Comparison of ENCODE assay signal across 8 cellular contexts in the genomic region with DNA sequence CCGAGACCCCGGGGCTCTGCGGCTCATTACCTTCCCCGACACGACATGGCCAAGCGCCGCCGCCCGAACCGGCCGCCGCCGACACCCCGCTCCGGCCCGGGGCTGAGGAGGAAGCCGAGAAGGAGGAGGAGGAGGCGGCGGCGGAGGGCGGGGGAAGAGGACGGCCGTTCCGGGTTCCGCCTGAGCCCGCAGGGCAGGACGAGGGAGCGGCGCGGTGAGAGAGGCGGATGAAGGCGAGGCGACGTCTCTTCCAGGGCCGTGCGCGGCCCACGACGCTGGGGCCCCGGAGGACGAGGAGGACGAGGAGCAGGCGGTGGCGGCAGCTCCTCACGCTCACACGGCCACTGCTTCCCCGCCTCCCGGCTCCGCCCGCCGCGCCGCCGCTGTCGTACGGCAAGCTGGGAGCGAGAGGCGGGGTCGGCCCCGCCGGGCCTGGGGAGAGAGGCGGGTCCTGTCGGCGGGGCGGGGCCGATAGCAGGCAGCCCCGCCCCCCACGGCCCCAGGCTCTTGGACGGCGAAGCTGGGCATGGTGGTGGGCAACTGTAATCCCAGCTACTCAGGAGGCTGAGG. TPM values are rescaled to one million over a fixed set of nuclear protein-coding genes. Genes with fewer than 3 reads are reported as not detected.
A peak's percentile ranks its signal among the peaks of the same experiment; 100 is the strongest.
DNase-seq lines count a peak whose midpoint lies in the region; ATAC-seq lines count a peak whose summit lies in the region.
"Not testable (repeated sequence)": the region's sequence is repeated elsewhere in the genome, so short reads cannot be mapped to it uniquely, and the experiment has no call there.

No MANE protein-coding gene starts in this region.

- peaks cover 24 to 49% (median 31%) of the 10 kb centered on the region in 3 donors for H3K4me1 Mint-ChIP-seq in naive B cell

- peak overlapping the region; percentile 86 for H2AFZ ChIP-seq in GM23248

- peak overlapping the region; percentile 79 to 97 (median 90) for H3K4me3 Mint-ChIP-seq in naive B cell

- H3K27me3 Mint-ChIP-seq in naive B cell = not testable (repeated sequence)

- H3K36me3 Mint-ChIP-seq in naive B cell = not testable (repeated sequence)

- H3K4me1 ChIP-seq in GM23248 (ENCODE audit: insufficient read depth) = not testable (repeated sequence)

- H3K9me3 ChIP-seq in GM23248 (ENCODE audit: low read depth); KOPT-K1 (ENCODE audit: insufficient read depth, low read length, poor library complexity, severe bottlenecking): not testable (repeated sequence)

- H3K9me3 Mint-ChIP-seq in naive B cell = not testable (repeated sequence)

- H3K36me3 ChIP-seq in GM23248 (ENCODE audit: low read depth); KOPT-K1 (ENCODE audit: insufficient read depth, low read length): not testable (repeated sequence)

- H3K27ac ChIP-seq in GM23248 (peak overlapping the region; percentile 69), KOPT-K1 (ENCODE audit: low read depth, low read length, poor library complexity, severe bottlenecking) (peak overlapping the region; percentile 73)

- H4K20me1 ChIP-seq in GM23248 (ENCODE audit: insufficient read depth) = not testable (repeated sequence)

- peak; percentile 69 to 72 for ATAC-seq in naive B cell (ENCODE audit: low read depth in 2 of 2)

- DNase-seq in DMS79 (lab: John Stamatoyannopoulos, UW) (peak; percentile 57), GM23248 (peak; percentile 85), RPMI7951 (ENCODE audit: low read depth) (peak; percentile 75), fibroblast of gingiva (ENCODE audit: low read depth) (peak; percentile 73), naive B cell (peak; percentile 88)
- peak; percentile 53 to 79 for DNase-seq in activated T-helper 1 cell treated with anti-CD3 and anti-CD28 coated beads, Interleukin-2, amount 50 U/mL, for 16 hours (ENCODE audit: low read depth in 1 of 2, low spot score in 1 of 2)
- DNase-seq in stimulated activated CD8-positive, alpha-beta memory T cell treated with anti-CD3 and anti-CD28 coated beads, Interleukin-7, amount 100 ng/mL, for 48 hours (ENCODE audit: extremely low read depth in 1 of 2, low read depth in 1 of 2) = peak; percentile 68 to 77

- H3K4me2 ChIP-seq in GM23248 (ENCODE audit: unreplicated experiment) = peak overlapping the region; percentile 81

- peaks cover 42% of the 10 kb centered on the region for H3K79me2 ChIP-seq in GM23248 (ENCODE audit: insufficient read depth)

- WGBS in GM23248 (ENCODE audit: low coverage in 1 of 2, low lambda C conversion rate in 2 of 2, missing lambda C conversion rate in 2 of 2), 2 experiments = 0% methylated on average over 5 to 30 of the region's 70 CpGs

- H3K9me2 ChIP-seq in GM23248 (ENCODE audit: insufficient read depth) = not testable (repeated sequence)

- peak overlapping the region; percentile 81 for H3K9ac ChIP-seq in GM23248

- in situ Hi-C loops in GM23248 (cut with MboI) = not testable (repeated sequence)

- not testable (repeated sequence) for H3F3A ChIP-seq in GM23248 (ENCODE audit: insufficient read depth)

- peak overlapping the region; percentile 84 to 96 (median 90) for H3K27ac Mint-ChIP-seq in naive B cell

- H3K27me3 ChIP-seq in GM23248 (replicated peaks; ENCODE audit: insufficient read depth) = not testable (repeated sequence)

- H3K4me3 ChIP-seq in GM23248 = peak overlapping the region; percentile 75

RNA-seq across cellular contexts. Expression of a gene that starts 20.0 kb away (rescaled TPM):
- total RNA-seq in GM23248 (2014; rRNA removed; shearing (Covaris generic)) = 38.5 and 42.9 TPM in 2 replicates
- 50.0 and 53.4 TPM in 2 replicates for polyA plus RNA-seq in GM23248 (2016; fragmentation: Nextera tagmentation; extraction: Ambion mirVana)
- total RNA-seq in RPMI7951 (2014; rRNA removed; shearing (Covaris generic)) = 20.7 and 22.8 TPM in 2 replicates
- polyA plus RNA-seq in naive B cell (ENCODE audit: low read depth in 6 of 6) = 10 to 100 TPM; 24.2 to 36.1 (median 29.7) TPM

RNA-seq across cellular contexts. Expression of a gene that starts 35.2 kb away (rescaled TPM):
- 41.2 and 43.9 TPM in 2 replicates for total RNA-seq in GM23248 (2014; rRNA removed; shearing (Covaris generic))
- polyA plus RNA-seq in GM23248 (2016; fragmentation: Nextera tagmentation; extraction: Ambion mirVana) (10.3 and 12.2 TPM in 2 replicates), naive B cell (ENCODE audit: low read depth in 6 of 6) (10 to 100 TPM in 3 of 6 donors, 1 to 10 TPM in 3; 6.2 to 16.9 (median 9.7) TPM)
- 12.3 and 14.0 TPM in 2 replicates for total RNA-seq in RPMI7951 (2014; rRNA removed; shearing (Covaris generic))

RNA-seq across cellular contexts. Expression of a gene that starts 39.5 kb away (rescaled TPM):
- not detected in 2 replicates for total RNA-seq in GM23248 (2014; rRNA removed; shearing (Covaris generic))
- 1.5 and 2.1 TPM in 2 replicates for polyA plus RNA-seq in GM23248 (2016; fragmentation: Nextera tagmentation; extraction: Ambion mirVana)
- not detected in 2 replicates for total RNA-seq in RPMI7951 (2014; rRNA removed; shearing (Covaris generic))
- not detected for polyA plus RNA-seq in naive B cell (ENCODE audit: low read depth in 6 of 6)

RNA-seq across cellular contexts. Expression of a gene that starts 47.2 kb away (rescaled TPM):
- total RNA-seq in GM23248 (2014; rRNA removed; shearing (Covaris generic)) = not detected in 2 replicates
- polyA plus RNA-seq in GM23248 (2016; fragmentation: Nextera tagmentation; extraction: Ambion mirVana) (1.7 and 1.9 TPM in 2 replicates), naive B cell (ENCODE audit: low read depth in 6 of 6) (100 to 1,000 TPM; 102 to 145 (median 112) TPM)
- not detected in 2 replicates for total RNA-seq in RPMI7951 (2014; rRNA removed; shearing (Covaris generic))

Comparison
In these comparisons a context has a peak if more than half of its experiments do, and no peak if none do; other contexts are left out.
1. Peak in every context shown above with its lines: DNase-seq, ATAC-seq, H3K4me3 ChIP-seq and H3K27ac ChIP-seq.